In genomic region chr19:48635263-48635965, GRCh38 we compare ENCODE assay signal across 8 cellular contexts. TPM values are rescaled to one million over a fixed set of nuclear protein-coding genes. Genes with fewer than 3 reads are reported as not detected.
DNase-seq lines count a peak whose midpoint lies in the region; ATAC-seq and TF ChIP-seq lines count a peak whose summit lies in the region.

No MANE protein-coding gene starts in this region.

- H3K27me3 Mint-ChIP-seq in IgD-negative memory B cell: no peaks in the 10 kb centered on the region

- no peak overlapping the region for H3K9ac ChIP-seq in iPS-15b (ENCODE audit: low read depth, low read length)

- in situ Hi-C loops in astrocyte of the cerebellum (cut with HindIII; ENCODE audit: low sequenced_read_pairs): no loop called here

- no peak for TF ChIP-seq CTCF in DOHH2 (IDR thresholded peaks at IDR 0.05; ENCODE audit: low read depth, low read length, poor library complexity, severe bottlenecking)
- no peak for TF ChIP-seq CTCF in astrocyte of the cerebellum (IDR thresholded peaks at IDR 0.05; ENCODE audit: low read depth, low read length, missing control alignments)

- peaks cover 19% of the 10 kb centered on the region for H3F3A ChIP-seq in DOHH2 (ENCODE audit: control insufficient read depth, insufficient read depth)

- H3K9me3 ChIP-seq in DOHH2 (ENCODE audit: control insufficient read depth, insufficient read depth, low read length) (no peaks in the 10 kb centered on the region), iPS-15b (ENCODE audit: control insufficient read depth, insufficient read depth, low read length) (no peaks in the 10 kb centered on the region)

- H3K4me1 ChIP-seq in DOHH2 (ENCODE audit: control insufficient read depth, low read length) (peaks cover 59% of the 10 kb centered on the region), iPS-15b (ENCODE audit: control insufficient read depth, insufficient read depth, low read length) (peaks cover 11% of the 10 kb centered on the region)

- H3K27me3 ChIP-seq in DOHH2 (ENCODE audit: control insufficient read depth, low read length): no peaks in the 10 kb centered on the region
- H3K27me3 ChIP-seq in iPS-15b (ENCODE audit: control insufficient read depth, insufficient read depth, low read length): no peaks in the 10 kb centered on the region

- H3K9me2 ChIP-seq in DOHH2 (replicated peaks; ENCODE audit: control insufficient read depth, low read length): no peaks in the 10 kb centered on the region

- peaks cover 27% of the 10 kb centered on the region for H3K79me2 ChIP-seq in DOHH2 (ENCODE audit: control insufficient read depth, low read length)

- no peaks in the 10 kb centered on the region for H4K20me1 ChIP-seq in DOHH2 (ENCODE audit: control insufficient read depth, insufficient read depth, low read depth, low read length)

- peak overlapping the region; percentile 88 to 98 (median 95) for H3K4me3 Mint-ChIP-seq in IgD-negative memory B cell

- H3K4me1 Mint-ChIP-seq in IgD-negative memory B cell: peaks cover 13 to 24% (median 23%) of the 10 kb centered on the region in 3 donors

- H3K36me3 Mint-ChIP-seq in IgD-negative memory B cell: peaks cover 7% of the 10 kb centered on the region

- H3K27ac Mint-ChIP-seq in IgD-negative memory B cell: peak overlapping the region; percentile 93 to 94 (median 94)

- H3K4me3 ChIP-seq in DOHH2 (ENCODE audit: low read length) (peak overlapping the region; percentile 87), astrocyte of the cerebellum (ENCODE audit: low read depth, low read length) (peak overlapping the region; percentile 50), iPS-15b (ENCODE audit: low read depth, low read length) (peak overlapping the region; percentile 71), skin epidermis (peak overlapping the region; percentile 54 to 87 (median 71))

- H3K27ac ChIP-seq in DOHH2 (ENCODE audit: low read depth, low read length) (peak overlapping the region; percentile 96), skin epidermis (peak overlapping the region; percentile 48 to 98 (median 95))

- DNase-seq in T-helper 2 cell (peak; percentile 55 to 78 (median 61)), astrocyte of the cerebellum (ENCODE audit: low read depth) (no peak)

- ATAC-seq in HG03108 (IDR thresholded peaks at IDR 0.05; ENCODE audit: unreplicated experiment): no peak
- no peak for ATAC-seq in HG02884 (IDR thresholded peaks at IDR 0.05; ENCODE audit: unreplicated experiment)

- H3K36me3 ChIP-seq in DOHH2 (ENCODE audit: control insufficient read depth, low read length): peaks cover 26% of the 10 kb centered on the region
- H3K36me3 ChIP-seq in iPS-15b (ENCODE audit: control insufficient read depth, insufficient read depth, low read length): peaks cover 6% of the 10 kb centered on the region

- no peaks in the 10 kb centered on the region for H3K9me3 Mint-ChIP-seq in IgD-negative memory B cell

- peak overlapping the region; percentile 93 for H3K4me2 ChIP-seq in DOHH2 (ENCODE audit: low read length)

RNA-seq across cellular contexts. Expression of gene DBP, which starts 1.8 kb away (rescaled TPM):
- polyA plus RNA-seq in IgD-negative memory B cell: 86.1 TPM

RNA-seq across cellular contexts. Expression of gene CA11, which starts 10.6 kb away (rescaled TPM):
- polyA plus RNA-seq in IgD-negative memory B cell: 11.6 TPM

RNA-seq across cellular contexts. Expression of gene SPHK2, which starts 16.1 kb away (rescaled TPM):
- polyA plus RNA-seq in IgD-negative memory B cell: 11.0 TPM

RNA-seq across cellular contexts. Expression of gene RPL18, which starts 16.4 kb away (rescaled TPM):
- 2,549 TPM for polyA plus RNA-seq in IgD-negative memory B cell

RNA-seq across cellular contexts. Expression of gene FAM83E, which starts 20.5 kb away (rescaled TPM):
- polyA plus RNA-seq in IgD-negative memory B cell: not detected
